In the genomic region with DNA sequence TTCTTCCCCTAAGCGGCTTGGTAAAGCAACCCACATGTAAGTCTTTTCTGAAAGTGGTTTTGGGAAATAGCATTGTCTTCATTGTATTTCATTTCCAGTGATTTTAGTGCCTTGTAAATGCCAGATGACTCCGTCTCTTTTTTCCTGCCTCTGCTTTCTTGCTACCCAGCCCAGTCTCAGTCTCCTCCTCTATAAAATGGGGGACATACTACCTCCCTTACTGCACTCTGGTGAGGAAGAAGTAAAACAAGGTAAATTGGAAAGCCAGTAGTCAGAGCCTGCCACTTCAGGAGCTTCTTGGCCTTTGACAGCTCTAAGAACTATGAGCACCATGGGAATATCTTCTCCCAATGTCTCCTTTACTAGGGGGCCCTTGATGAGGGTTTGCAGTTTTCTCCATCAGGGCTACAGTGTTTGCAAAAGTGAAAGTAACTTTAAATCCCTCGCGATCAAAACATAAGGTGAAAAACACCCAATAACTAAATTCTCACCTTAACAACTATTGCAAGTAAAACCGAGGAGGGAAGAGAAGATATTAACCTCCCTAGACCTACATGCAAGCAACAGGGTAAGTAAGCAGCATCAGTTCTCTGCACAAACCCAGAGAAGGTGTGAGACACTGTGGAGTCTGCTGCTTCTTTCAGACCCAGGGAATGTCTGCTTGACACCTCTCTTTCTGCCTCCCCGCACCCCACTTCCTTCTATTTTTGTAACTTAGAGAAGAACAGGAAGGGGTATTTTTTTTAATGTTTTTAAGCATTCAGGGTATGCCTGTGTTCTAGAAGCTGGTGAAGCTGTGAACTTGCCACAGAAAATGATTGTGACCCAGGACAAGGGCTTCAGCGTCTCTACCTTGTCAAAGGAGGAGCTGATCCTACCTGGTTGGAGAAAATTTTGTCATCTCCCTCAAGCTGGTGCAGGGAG, we compare ENCODE assay signal across 10 cellular contexts.
A peak's percentile ranks its signal among the peaks of the same experiment; 100 is the strongest.
DNase-seq lines count a peak whose midpoint lies in the region; ATAC-seq, FAIRE-seq and TF ChIP-seq lines count a peak whose summit lies in the region.
"Had no signal": no experiment of that assay in that cellular context is flagged by ENCODE, and none has a peak within 500 bp of the region (broad histone marks: within the 10 kb centered on the region; RNA-seq: fewer than 3 reads in every experiment).

No MANE protein-coding gene starts in this region.

- TF ChIP-seq CTCF in D721Med (IDR thresholded peaks at IDR 0.05; ENCODE audit: insufficient read depth, missing control alignments) = no peak

- peaks cover 15% of the 10 kb centered on the region for H3K4me1 Mint-ChIP-seq in memory B cell

- FAIRE-seq in D721Med (lab: Jason Lieb, UNC) = no peak
- FAIRE-seq: keratinocyte had no signal

- no peaks in the 10 kb centered on the region for H3K36me3 Mint-ChIP-seq in memory B cell

- peak; percentile 26 for DNase-seq in activated CD4-positive, alpha-beta T cell treated with anti-CD3 and anti-CD28 coated beads for 48 hours
- DNase-seq in memory B cell (ENCODE audit: low spot score in 2 of 2) (no peak), iPS-NIHi7 (ENCODE audit: extremely low spot score) (no peak), D721Med (ENCODE audit: insufficient read length, low spot score) (no peak), Right ventricle myocardium inferior (ENCODE audit: missing footprints) (no peak)
- DNase-seq: SW 1271 had no signal

- intact Hi-C loops in Right ventricle myocardium inferior (cut with DNase I) = no loop called here

- H3K9me3 Mint-ChIP-seq in memory B cell = no peaks in the 10 kb centered on the region

- ATAC-seq in GM18498 (IDR thresholded peaks at IDR 0.05; ENCODE audit: unreplicated experiment) = peak; percentile 43
- ATAC-seq in HG03064 (IDR thresholded peaks at IDR 0.05; ENCODE audit: low read depth, unreplicated experiment) = peak; percentile 44
- ATAC-seq in memory B cell (ENCODE audit: low read depth) = peak; percentile 43
- no peak for ATAC-seq in HG02973 (IDR thresholded peaks at IDR 0.05; ENCODE audit: unreplicated experiment)
- ATAC-seq in Right ventricle myocardium inferior = no peak

- H3K4me3 Mint-ChIP-seq in memory B cell = peak overlapping the region; percentile 83

- no peaks in the 10 kb centered on the region for H3K27me3 Mint-ChIP-seq in memory B cell

- peak overlapping the region; percentile 82 for H3K27ac Mint-ChIP-seq in memory B cell

Comparison
In these comparisons a context has a peak if more than half of its experiments do, and no peak if none do; other contexts are left out.
1. ATAC-seq: peak in GM18498 (single experiment), HG03064 (single experiment) and memory B cell (single experiment); none in HG02973 (single experiment) and Right ventricle myocardium inferior (single experiment).